Comparison of ENCODE assay signal across 22 cellular contexts in genomic region chr20:62138912-62139311, GRCh38. TPM values are rescaled to one million over a fixed set of nuclear protein-coding genes. Genes with fewer than 3 reads are reported as not detected.
DNase-seq lines count a peak whose midpoint lies in the region; ATAC-seq, FAIRE-seq and TF ChIP-seq lines count a peak whose summit lies in the region.
"Had no signal": no experiment of that assay in that cellular context is flagged by ENCODE, and none has a peak within 500 bp of the region (broad histone marks: within the 10 kb centered on the region; RNA-seq: fewer than 3 reads in every experiment).

No MANE protein-coding gene starts in this region.

- 98% methylated on average over 10 of the region's 10 CpGs for WGBS in HepG2 (ENCODE audit: low lambda C conversion rate)
- WGBS in right lobe of liver (ENCODE audit: insufficient coverage, low coverage, low lambda C conversion rate, missing lambda C conversion rate): 83% methylated on average over 5 of the region's 10 CpGs
- 90% methylated on average over 10 of the region's 10 CpGs for whole genome bisulfite sequencing in esophagus muscularis mucosa

- H3K79me2 ChIP-seq in HepG2 (ENCODE audit: insufficient read depth, low read length): peaks cover 41% of the 10 kb centered on the region

- H3K4me1 ChIP-seq in HepG2 (ENCODE audit: insufficient read depth, low read length): peaks cover 48% of the 10 kb centered on the region
- peaks cover 0 to 33% (median 12%) of the 10 kb centered on the region in 4 donors for H3K4me1 ChIP-seq in right lobe of liver
- H3K4me1 ChIP-seq in esophagus muscularis mucosa: peaks cover 33 to 53% (median 36%) of the 10 kb centered on the region in 4 donors

- no peaks in the 10 kb centered on the region for H3K9me3 Mint-ChIP-seq in T-cell
- H3K9me3 Mint-ChIP-seq: activated naive CD4-positive, alpha-beta T cell treated with anti-CD3 and anti-CD28 coated beads, Interleukin-2, amount 50 U/mL, for 24 hours; activated T-helper 17 cell treated with anti-CD3 and anti-CD28 coated beads, Interleukin-2, amount 50 U/mL, for 72 hours; naive thymus-derived CD8-positive, alpha-beta T cell; T-helper 2 cell treated with Interferon-gamma antibody and Interleukin-4, amounts not matched to agents 5 μg/mL and 100 μg/mL, for 36 hours had no signal

- in situ Hi-C loops in HepG2 (cut with HindIII; ENCODE audit: extremely low pct_ligation_motif_present, low pct_unique_long_range_greater_than_20kb): no loop called here

- CTCF ChIA-PET in HepG2 (lab: Yijun Ruan, JAX; ENCODE audit: low intra/inter-chr PET ratio, low total read pairs) (no interaction called here), RWPE1 (lab: Yijun Ruan, JAX) (interaction anchor here (0.6 to 1.7 kb wide), 2 partner anchors 128 to 1255 kb away, joined by 3 to 9 read pairs; no protein-coding TSS in a partner anchor), T-cell (lab: Charles Lee) (interaction anchor here (0.9 to 1.5 kb wide), 2 partner anchors 12 to 21 kb away, joined by 3 read pairs; no protein-coding TSS in a partner anchor)

- no peak overlapping the region for H3K4me2 ChIP-seq in HepG2 (ENCODE audit: low read depth, low read length)

- H3K27ac Mint-ChIP-seq in T-cell: no peak overlapping the region
- H3K27ac Mint-ChIP-seq: T-helper 2 cell treated with Interferon-gamma antibody and Interleukin-4, amounts not matched to agents 5 μg/mL and 100 μg/mL, for 36 hours had no signal

- no peak for ATAC-seq in HepG2
- ATAC-seq in right lobe of liver: no peak
- ATAC-seq in T-cell (replicated peaks in 1 of 4): no peak
- ATAC-seq in HG03196 (IDR thresholded peaks at IDR 0.05; ENCODE audit: unreplicated experiment): no peak
- ATAC-seq: activated T-helper 17 cell treated with anti-CD3 and anti-CD28 coated beads, Interleukin-2, amount 50 U/mL, for 72 hours; left ventricle myocardium superior; naive thymus-derived CD8-positive, alpha-beta T cell; SK-N-SH treated with all-trans-retinoic acid at 6 μM for 48 hours had no signal

- H3K27me3 ChIP-seq in HepG2 (ENCODE audit: control insufficient read depth in 1 of 2, insufficient read depth in 2 of 2, low read length in 2 of 2) (no peaks in the 10 kb centered on the region; a peak in 1 of 5 replicates), right lobe of liver (no peaks in the 10 kb centered on the region), esophagus muscularis mucosa (no peaks in the 10 kb centered on the region)
- H3K27me3 ChIP-seq: right atrium auricular region, spleen, upper lobe of left lung had no signal

- H3K36me3 ChIP-seq in HepG2 (replicated peaks in 1 of 2; ENCODE audit: control insufficient read depth in 1 of 2, insufficient read depth in 2 of 2, low read length in 2 of 2) (peaks cover 40 to 64% of the 10 kb centered on the region in 2 experiments), right lobe of liver (peaks cover 23 to 60% (median 41%) of the 10 kb centered on the region in 4 donors), esophagus muscularis mucosa (peaks cover 39 to 70% (median 67%) of the 10 kb centered on the region in 4 donors)

- no peak overlapping the region for H3K4me3 Mint-ChIP-seq in T-cell
- H3K4me3 Mint-ChIP-seq: activated naive CD4-positive, alpha-beta T cell treated with anti-CD3 and anti-CD28 coated beads, Interleukin-2, amount 50 U/mL, for 24 hours; activated T-helper 17 cell treated with anti-CD3 and anti-CD28 coated beads, Interleukin-2, amount 50 U/mL, for 72 hours; T-helper 2 cell treated with Interferon-gamma antibody and Interleukin-4, amounts not matched to agents 5 μg/mL and 100 μg/mL, for 36 hours had no signal

- H3K27me3 Mint-ChIP-seq in T-cell: no peaks in the 10 kb centered on the region
- H3K27me3 Mint-ChIP-seq: activated naive CD4-positive, alpha-beta T cell treated with anti-CD3 and anti-CD28 coated beads, Interleukin-2, amount 50 U/mL, for 24 hours; activated T-helper 17 cell treated with anti-CD3 and anti-CD28 coated beads, Interleukin-2, amount 50 U/mL, for 72 hours; naive thymus-derived CD8-positive, alpha-beta T cell had no signal

- POLR2A ChIA-PET in HepG2 (lab: Yijun Ruan, JAX): interaction anchor here (4.2 to 7.8 kb wide), 2 partner anchors 17 to 128 kb away, joined by 15 to 86 read pairs; partner anchors contain the start of gene LSM14B
- POLR2A ChIA-PET in RWPE1 (lab: Yijun Ruan, JAX; ENCODE audit: low non-redundant PET): interaction anchor here (1.3 kb wide), 1 partner anchor 15 kb away, joined by 3 read pairs; no protein-coding TSS in a partner anchor
- POLR2A ChIA-PET in T-cell (lab: Charles Lee): interaction anchor here in 1 of 2 donors (0.6 kb wide), 1 partner anchor 248 kb away, joined by 4 read pairs; the partner anchor contains the start of gene RPS21

- intact Hi-C loops in HepG2 (cut with micrococcal nuclease; ENCODE audit: unreplicated experiment) (loop anchor here (5.0 kb wide), 1 partner anchor 72 kb away; the partner anchor contains the start of gene TAF4), right lobe of liver (cut with DNase I) (loop anchor here (5.0 to 10.0 kb wide), 2 partner anchors 72 to 124 kb away; partner anchors contain the start of gene TAF4 (in 1 of the 2)), esophagus muscularis mucosa (cut with DNase I) (loop anchor here (5.0 kb wide), 3 partner anchors 77 to 127 kb away; no protein-coding TSS in a partner anchor)

- no peak for DNase-seq in HepG2 (ENCODE audit: low spot score)
- DNase-seq in right lobe of liver: no peak
- no peak for DNase-seq in RWPE1 (ENCODE audit: low spot score)
- DNase-seq in esophagus muscularis mucosa (ENCODE audit: extremely low spot score): no peak
- no peak for DNase-seq in T-cell
- DNase-seq in dedifferentiated amniotic fluid mesenchymal stem cell (ENCODE audit: extremely low spot score): no peak
- DNase-seq: activated CD4-positive, alpha-beta T cell treated with anti-CD3 and anti-CD28 coated beads for 48 hours; DMS79 treated with DMSO at 0.1 percent for 48 hours; GF-D8; glutamatergic neuron; Kasumi-1; left ventricle myocardium superior; naive thymus-derived CD8-positive, alpha-beta T cell; spleen had no signal

- TF ChIP-seq RAD21 in HepG2 (CRISPR knock-in tag; IDR thresholded peaks at IDR 0.05): no peak

- BruUV-seq in HepG2 (replicated peaks; lab: Mats Ljungman, UMichigan): no TSS peak

- TF ChIP-seq CTCF in HepG2 (CRISPR knock-in tag; IDR thresholded peaks at IDR 0.05): no peak
- TF ChIP-seq CTCF in right lobe of liver (IDR thresholded peaks at IDR 0.05): no peak
- TF ChIP-seq CTCF in RWPE1 (conservative IDR thresholded peaks at IDR 0.05; ENCODE audit: low read depth): no peak
- TF ChIP-seq CTCF in esophagus muscularis mucosa (IDR thresholded peaks at IDR 0.05): no peak

- TF ChIP-seq POLR2A in HepG2 (IDR thresholded peaks at IDR 0.05; ENCODE audit: insufficient read depth in 1 of 2, low read depth in 2 of 2, low read length in 2 of 2) (peak in 1 of 2 experiments; percentile 43; a peak in 1 of 4 replicates), right lobe of liver (IDR thresholded peaks at IDR 0.05) (no peak), esophagus muscularis mucosa (IDR thresholded peaks at IDR 0.05; ENCODE audit: low read depth) (no peak)

- H3K9me3 ChIP-seq in HepG2 (ENCODE audit: low read length): no peaks in the 10 kb centered on the region
- no peaks in the 10 kb centered on the region for H3K9me3 ChIP-seq in right lobe of liver
- H3K9me3 ChIP-seq in esophagus muscularis mucosa: no peaks in the 10 kb centered on the region
- H3K9me3 ChIP-seq: right atrium auricular region, spleen, upper lobe of left lung had no signal

- H3K4me1 Mint-ChIP-seq in T-cell: peaks cover 39 to 44% (median 42%) of the 10 kb centered on the region in 3 donors

- TF ChIP-seq EP300 in HepG2 (IDR thresholded peaks at IDR 0.05; ENCODE audit: low read depth in 2 of 2, low read length in 2 of 2): no peak
- no peak for TF ChIP-seq EP300 in HepG2 (CRISPR knock-in tag; IDR thresholded peaks at IDR 0.05; ENCODE audit: borderline replicate concordance)
- no peak for TF ChIP-seq EP300 in esophagus muscularis mucosa (IDR thresholded peaks at IDR 0.05)

- no peak overlapping the region for H2AFZ ChIP-seq in HepG2 (ENCODE audit: low read length)

- H3K9ac ChIP-seq in HepG2 (ENCODE audit: insufficient read depth, low read depth, low read length): no peak overlapping the region

- H4K20me1 ChIP-seq in HepG2 (ENCODE audit: insufficient read depth, low read length): peaks cover 56% of the 10 kb centered on the region

- H3K27ac ChIP-seq in HepG2 (ENCODE audit: extremely low read length, insufficient read depth, low read length) (no peak overlapping the region), right lobe of liver (no peak overlapping the region), RWPE1 (peak overlapping the region; percentile 56), esophagus muscularis mucosa (replicated peaks in 1 of 4) (peak overlapping the region in 3 of 4 donors; percentile 0 to 16 (median 1))
- H3K27ac ChIP-seq: right atrium auricular region had no signal

- peaks cover 29% of the 10 kb centered on the region for H3K36me3 Mint-ChIP-seq in T-cell

- FAIRE-seq in HepG2 (lab: Jason Lieb, UNC): no peak
- FAIRE-seq: keratinocyte had no signal

- H3K4me3 ChIP-seq in HepG2 (replicated peaks in 1 of 3; ENCODE audit: insufficient read depth in 1 of 3, low read depth in 2 of 3, low read length in 3 of 3): no peak overlapping the region
- H3K4me3 ChIP-seq in right lobe of liver: no peak overlapping the region
- no peak overlapping the region for H3K4me3 ChIP-seq in esophagus muscularis mucosa
- H3K4me3 ChIP-seq: right atrium auricular region, spleen, upper lobe of left lung had no signal

RNA-seq across cellular contexts. Expression of gene PSMA7, which starts 4.3 kb away (rescaled TPM):
- total RNA-seq in HepG2 (2016; rRNA removed; fragmentation: Illumina TruSeq; extraction: Trizol): 531 and 639 TPM in 2 replicates
- total RNA-seq in HepG2 (2016; cell fraction: cytosol; rRNA removed; fragmentation: Illumina TruSeq; extraction: Trizol; ENCODE audit: low read depth): 280 and 300 TPM in 2 replicates
- 555 and 661 TPM in 2 replicates for total RNA-seq in HepG2 (2016; cell fraction: insoluble cytoplasmic fraction; rRNA removed; fragmentation: Illumina TruSeq; extraction: Trizol)
- total RNA-seq in HepG2 (2016; cell fraction: membrane; rRNA removed; fragmentation: Illumina TruSeq; extraction: Trizol): 259 and 300 TPM in 2 replicates
- total RNA-seq in HepG2 (2016; cell fraction: nucleus; rRNA removed; fragmentation: Illumina TruSeq; extraction: Trizol): 259 and 270 TPM in 2 replicates
- 571 and 631 TPM in 2 replicates for polyA plus RNA-seq in HepG2 (2011; rRNA removed)
- polyA plus RNA-seq in HepG2 (2011; cell fraction: cytosol; rRNA removed): 539 and 602 TPM in 2 replicates
- 375 and 401 TPM in 2 replicates for polyA plus RNA-seq in HepG2 (2011; cell fraction: nucleus; rRNA removed)
- polyA plus RNA-seq in HepG2 (2012): 283 and 330 TPM in 2 replicates
- 290 and 328 TPM in 2 replicates for polyA plus RNA-seq in HepG2 (2016; cell fraction: cytosol; fragmentation: Illumina TruSeq; extraction: Trizol; ENCODE audit: low read depth)
- 656 and 720 TPM in 2 replicates for polyA plus RNA-seq in HepG2 (2016; cell fraction: insoluble cytoplasmic fraction; fragmentation: Illumina TruSeq; extraction: Trizol; ENCODE audit: low read depth)
- 233 and 270 TPM in 2 replicates for polyA plus RNA-seq in HepG2 (2016; cell fraction: membrane; fragmentation: Illumina TruSeq; extraction: Trizol; ENCODE audit: low read depth)
- polyA plus RNA-seq in HepG2 (2016; cell fraction: nucleus; fragmentation: Illumina TruSeq; extraction: Trizol; ENCODE audit: insufficient read depth, low read depth): 418 and 431 TPM in 2 replicates
- polyA minus RNA-seq in HepG2 (2011; rRNA and poly(A)+ RNA removed; ENCODE audit: low replicate concordance): 380 and 541 TPM in 2 replicates
- polyA minus RNA-seq in HepG2 (2011; cell fraction: cytosol; rRNA and poly(A)+ RNA removed): 93.0 and 111 TPM in 2 replicates
- polyA minus RNA-seq in HepG2 (2011; cell fraction: nucleus; rRNA and poly(A)+ RNA removed): 111 and 120 TPM in 2 replicates
- total RNA-seq in right lobe of liver: 100 to 1,000 TPM; 108 to 268 (median 116) TPM
- total RNA-seq in esophagus muscularis mucosa: 100 to 1,000 TPM; 261 to 349 (median 304) TPM
- total RNA-seq in T-cell: 100 to 1,000 TPM; 136 to 233 (median 208) TPM

RNA-seq across cellular contexts. Expression of gene SS18L1, which starts 4.7 kb away (rescaled TPM):
- total RNA-seq in HepG2 (2016; rRNA removed; fragmentation: Illumina TruSeq; extraction: Trizol) (15.3 and 17.8 TPM in 2 replicates), right lobe of liver (10 to 100 TPM; 14.1 to 26.5 (median 23.7) TPM), esophagus muscularis mucosa (10 to 100 TPM in 2 of 4 donors, 1 to 10 TPM in 2; 9.1 to 13.3 (median 10.8) TPM), T-cell (10 to 100 TPM; 14.6 to 23.6 (median 19.4) TPM)
- total RNA-seq in HepG2 (2016; cell fraction: cytosol; rRNA removed; fragmentation: Illumina TruSeq; extraction: Trizol; ENCODE audit: low read depth): 8.6 and 10.0 TPM in 2 replicates
- 14.3 and 17.3 TPM in 2 replicates for total RNA-seq in HepG2 (2016; cell fraction: insoluble cytoplasmic fraction; rRNA removed; fragmentation: Illumina TruSeq; extraction: Trizol)
- total RNA-seq in HepG2 (2016; cell fraction: membrane; rRNA removed; fragmentation: Illumina TruSeq; extraction: Trizol): 13.2 and 13.6 TPM in 2 replicates
- total RNA-seq in HepG2 (2016; cell fraction: nucleus; rRNA removed; fragmentation: Illumina TruSeq; extraction: Trizol): 21.3 and 26.0 TPM in 2 replicates
- 27.6 and 32.0 TPM in 2 replicates for polyA plus RNA-seq in HepG2 (2011; rRNA removed)
- 13.9 and 24.3 TPM in 2 replicates for polyA plus RNA-seq in HepG2 (2011; cell fraction: cytosol; rRNA removed)
- 94.6 and 141 TPM in 2 replicates for polyA plus RNA-seq in HepG2 (2011; cell fraction: nucleus; rRNA removed)
- 16.9 and 17.6 TPM in 2 replicates for polyA plus RNA-seq in HepG2 (2012)
- polyA plus RNA-seq in HepG2 (2016; cell fraction: cytosol; fragmentation: Illumina TruSeq; extraction: Trizol; ENCODE audit: low read depth): 2.6 and 2.8 TPM in 2 replicates
- 12.8 and 13.4 TPM in 2 replicates for polyA plus RNA-seq in HepG2 (2016; cell fraction: insoluble cytoplasmic fraction; fragmentation: Illumina TruSeq; extraction: Trizol; ENCODE audit: low read depth)
- polyA plus RNA-seq in HepG2 (2016; cell fraction: membrane; fragmentation: Illumina TruSeq; extraction: Trizol; ENCODE audit: low read depth): 5.4 and 6.3 TPM in 2 replicates
- polyA plus RNA-seq in HepG2 (2016; cell fraction: nucleus; fragmentation: Illumina TruSeq; extraction: Trizol; ENCODE audit: insufficient read depth, low read depth): 60.6 and 69.1 TPM in 2 replicates
- polyA minus RNA-seq in HepG2 (2011; rRNA and poly(A)+ RNA removed; ENCODE audit: low replicate concordance): 32.8 and 53.5 TPM in 2 replicates
- 14.5 and 16.4 TPM in 2 replicates for polyA minus RNA-seq in HepG2 (2011; cell fraction: cytosol; rRNA and poly(A)+ RNA removed)
- 30.1 and 33.4 TPM in 2 replicates for polyA minus RNA-seq in HepG2 (2011; cell fraction: nucleus; rRNA and poly(A)+ RNA removed)

RNA-seq across cellular contexts. Expression of gene LSM14B, which starts 16.6 kb away (rescaled TPM):
- total RNA-seq in HepG2 (2016; rRNA removed; fragmentation: Illumina TruSeq; extraction: Trizol) (77.7 and 79.2 TPM in 2 replicates), right lobe of liver (10 to 100 TPM in 5 of 6 experiments, 1 to 10 TPM in 1; 9.5 to 19.8 (median 14.2) TPM), esophagus muscularis mucosa (10 to 100 TPM; 24.9 to 38.8 (median 32.4) TPM), T-cell (10 to 100 TPM; 40.5 to 55.5 (median 54.4) TPM)
- 24.5 and 25.5 TPM in 2 replicates for total RNA-seq in HepG2 (2016; cell fraction: cytosol; rRNA removed; fragmentation: Illumina TruSeq; extraction: Trizol; ENCODE audit: low read depth)
- total RNA-seq in HepG2 (2016; cell fraction: insoluble cytoplasmic fraction; rRNA removed; fragmentation: Illumina TruSeq; extraction: Trizol): 67.6 and 79.5 TPM in 2 replicates
- total RNA-seq in HepG2 (2016; cell fraction: membrane; rRNA removed; fragmentation: Illumina TruSeq; extraction: Trizol): 64.7 and 64.9 TPM in 2 replicates
- total RNA-seq in HepG2 (2016; cell fraction: nucleus; rRNA removed; fragmentation: Illumina TruSeq; extraction: Trizol): 45.7 and 51.1 TPM in 2 replicates
- polyA plus RNA-seq in HepG2 (2011; rRNA removed): 43.3 and 50.4 TPM in 2 replicates
- 24.6 and 38.4 TPM in 2 replicates for polyA plus RNA-seq in HepG2 (2011; cell fraction: cytosol; rRNA removed)
- polyA plus RNA-seq in HepG2 (2011; cell fraction: nucleus; rRNA removed): 68.1 and 80.1 TPM in 2 replicates
- polyA plus RNA-seq in HepG2 (2012): 35.5 and 43.9 TPM in 2 replicates
- 15.6 and 19.3 TPM in 2 replicates for polyA plus RNA-seq in HepG2 (2016; cell fraction: cytosol; fragmentation: Illumina TruSeq; extraction: Trizol; ENCODE audit: low read depth)
- 70.8 and 83.3 TPM in 2 replicates for polyA plus RNA-seq in HepG2 (2016; cell fraction: insoluble cytoplasmic fraction; fragmentation: Illumina TruSeq; extraction: Trizol; ENCODE audit: low read depth)
- polyA plus RNA-seq in HepG2 (2016; cell fraction: membrane; fragmentation: Illumina TruSeq; extraction: Trizol; ENCODE audit: low read depth): 38.0 and 40.1 TPM in 2 replicates
- 84.6 and 88.2 TPM in 2 replicates for polyA plus RNA-seq in HepG2 (2016; cell fraction: nucleus; fragmentation: Illumina TruSeq; extraction: Trizol; ENCODE audit: insufficient read depth, low read depth)
- 41.0 and 77.9 TPM in 2 replicates for polyA minus RNA-seq in HepG2 (2011; rRNA and poly(A)+ RNA removed; ENCODE audit: low replicate concordance)
- polyA minus RNA-seq in HepG2 (2011; cell fraction: cytosol; rRNA and poly(A)+ RNA removed): 22.8 and 27.3 TPM in 2 replicates
- 35.0 and 37.7 TPM in 2 replicates for polyA minus RNA-seq in HepG2 (2011; cell fraction: nucleus; rRNA and poly(A)+ RNA removed)

RNA-seq across cellular contexts. Expression of gene MTG2, which starts 43.9 kb away (rescaled TPM):
- 31.3 and 37.8 TPM in 2 replicates for total RNA-seq in HepG2 (2016; rRNA removed; fragmentation: Illumina TruSeq; extraction: Trizol)
- total RNA-seq in HepG2 (2016; cell fraction: cytosol; rRNA removed; fragmentation: Illumina TruSeq; extraction: Trizol; ENCODE audit: low read depth): 14.9 and 15.3 TPM in 2 replicates
- 30.0 and 35.2 TPM in 2 replicates for total RNA-seq in HepG2 (2016; cell fraction: insoluble cytoplasmic fraction; rRNA removed; fragmentation: Illumina TruSeq; extraction: Trizol)
- 20.4 and 23.8 TPM in 2 replicates for total RNA-seq in HepG2 (2016; cell fraction: membrane; rRNA removed; fragmentation: Illumina TruSeq; extraction: Trizol)
- total RNA-seq in HepG2 (2016; cell fraction: nucleus; rRNA removed; fragmentation: Illumina TruSeq; extraction: Trizol): 23.8 and 28.4 TPM in 2 replicates
- 20.4 and 22.5 TPM in 2 replicates for polyA plus RNA-seq in HepG2 (2011; rRNA removed)
- polyA plus RNA-seq in HepG2 (2011; cell fraction: cytosol; rRNA removed): 19.5 and 23.4 TPM in 2 replicates
- 31.1 and 31.2 TPM in 2 replicates for polyA plus RNA-seq in HepG2 (2011; cell fraction: nucleus; rRNA removed)
- 21.4 and 26.9 TPM in 2 replicates for polyA plus RNA-seq in HepG2 (2012)
- 13.5 and 13.6 TPM in 2 replicates for polyA plus RNA-seq in HepG2 (2016; cell fraction: cytosol; fragmentation: Illumina TruSeq; extraction: Trizol; ENCODE audit: low read depth)
- 33.7 and 36.3 TPM in 2 replicates for polyA plus RNA-seq in HepG2 (2016; cell fraction: insoluble cytoplasmic fraction; fragmentation: Illumina TruSeq; extraction: Trizol; ENCODE audit: low read depth)
- 18.0 and 19.8 TPM in 2 replicates for polyA plus RNA-seq in HepG2 (2016; cell fraction: membrane; fragmentation: Illumina TruSeq; extraction: Trizol; ENCODE audit: low read depth)
- polyA plus RNA-seq in HepG2 (2016; cell fraction: nucleus; fragmentation: Illumina TruSeq; extraction: Trizol; ENCODE audit: insufficient read depth, low read depth): 87.6 and 92.7 TPM in 2 replicates
- polyA minus RNA-seq in HepG2 (2011; rRNA and poly(A)+ RNA removed; ENCODE audit: low replicate concordance): 27.2 and 36.2 TPM in 2 replicates
- 13.0 and 15.4 TPM in 2 replicates for polyA minus RNA-seq in HepG2 (2011; cell fraction: cytosol; rRNA and poly(A)+ RNA removed)
- 16.7 and 20.9 TPM in 2 replicates for polyA minus RNA-seq in HepG2 (2011; cell fraction: nucleus; rRNA and poly(A)+ RNA removed)
- 10 to 100 TPM; 27.0 to 45.6 (median 31.8) TPM for total RNA-seq in right lobe of liver
- 10 to 100 TPM; 21.6 to 26.5 (median 26.0) TPM for total RNA-seq in esophagus muscularis mucosa
- total RNA-seq in T-cell: 10 to 100 TPM; 21.1 to 51.9 (median 44.1) TPM

Comparison
In these comparisons a context has a peak if more than half of its experiments do, and no peak if none do; other contexts are left out.
1. H3K27ac ChIP-seq: peak in RWPE1 (single experiment) and esophagus muscularis mucosa (3 of 4); none in HepG2 (single experiment) and right lobe of liver (0 of 3).